ENCODE assay signal across 1 cellular context in genomic region chr1:179882253-179883039, GRCh38.
TF ChIP-seq lines count a peak whose summit lies in the region.

Gene TOR1AIP1, plus strand, starts transcription at chr1:179882285. Its CDS starts 218 bp downstream, at chr1:179882503.

TF ChIP-seq in HEK293, 187 proteins besides CTCF, POLR2A, EP300 and RAD21 (continued from another document and continues in another):
- TF ChIP-seq ZEB2 (tag by site-specific recombination; IDR thresholded peaks at IDR 0.05): peak; percentile 97
- peak; percentile 53; the same call in 1 of the 2 replicates for TF ChIP-seq ZNF513 (tag by site-specific recombination; IDR thresholded peaks at IDR 0.05)
- TF ChIP-seq ZNF394 (tag by site-specific recombination; IDR thresholded peaks at IDR 0.05; ENCODE audit: borderline replicate concordance): peak; percentile 84
- TF ChIP-seq KLF16 (tag by site-specific recombination; IDR thresholded peaks at IDR 0.05): peak; percentile 91
- peak; percentile 42; the same call in 1 of the 2 replicates for TF ChIP-seq ZBTB1 (tag by site-specific recombination; IDR thresholded peaks at IDR 0.05)
- no peak for TF ChIP-seq ZNF16 (tag by site-specific recombination; IDR thresholded peaks at IDR 0.05; ENCODE audit: low read depth)
- TF ChIP-seq ZNF10 (tag by site-specific recombination; IDR thresholded peaks at IDR 0.05): peak; percentile 57
- TF ChIP-seq ZNF138 (tag by site-specific recombination; IDR thresholded peaks at IDR 0.05; ENCODE audit: borderline replicate concordance): no peak
- no peak; the same call in 1 of the 2 replicates for TF ChIP-seq ZIC2 (tag by site-specific recombination; IDR thresholded peaks at IDR 0.05)
- peak; percentile 75 for TF ChIP-seq KLF9 (tag by site-specific recombination; IDR thresholded peaks at IDR 0.05; ENCODE audit: low read depth)
- TF ChIP-seq TCF7L2 (IDR thresholded peaks at IDR 0.05; ENCODE audit: borderline replicate concordance, low read depth, low read length): no peak
- peak; percentile 76 for TF ChIP-seq ZNF518A (tag by site-specific recombination; conservative IDR thresholded peaks at IDR 0.05; ENCODE audit: low read depth)
- peak; percentile 99 for TF ChIP-seq ZBTB26 (tag by site-specific recombination; optimal IDR thresholded peaks at IDR 0.05)
- no peak for TF ChIP-seq ZNF555 (tag by site-specific recombination; conservative IDR thresholded peaks at IDR 0.05)
- no peak for TF ChIP-seq ZNF248 (tag by site-specific recombination; IDR thresholded peaks at IDR 0.05)
- no peak for TF ChIP-seq ZNF354C (tag by site-specific recombination; IDR thresholded peaks at IDR 0.05; ENCODE audit: borderline replicate concordance, low read depth)
- peak; percentile 74 for TF ChIP-seq ZNF664 (tag by site-specific recombination; IDR thresholded peaks at IDR 0.05)
- peak; percentile 72; the same call in 1 of the 2 replicates for TF ChIP-seq GFI1B (tag by site-specific recombination; IDR thresholded peaks at IDR 0.05)
- peak; percentile 42; the same call in 1 of the 2 replicates for TF ChIP-seq ZNF768 (tag by site-specific recombination; IDR thresholded peaks at IDR 0.05)
- TF ChIP-seq SCRT1 (tag by site-specific recombination; IDR thresholded peaks at IDR 0.05; ENCODE audit: borderline replicate concordance): no peak
- TF ChIP-seq ZNF629 (tag by site-specific recombination; IDR thresholded peaks at IDR 0.05): peak; percentile 100
- TF ChIP-seq ZNF335 (tag by site-specific recombination; conservative IDR thresholded peaks at IDR 0.05): peak; percentile 97
- TF ChIP-seq ATF2 (tag by site-specific recombination; IDR thresholded peaks at IDR 0.05; ENCODE audit: low read depth): peak; percentile 96
- no peak for TF ChIP-seq ZNF549 (tag by site-specific recombination; IDR thresholded peaks at IDR 0.05)
- no peak; the same call in 1 of the 2 replicates for TF ChIP-seq PBX3 (CRISPR knock-in tag; IDR thresholded peaks at IDR 0.05)
- TF ChIP-seq ZNF677 (tag by site-specific recombination; IDR thresholded peaks at IDR 0.05): no peak
- peak; percentile 100 for TF ChIP-seq ZBTB11 (tag by site-specific recombination; conservative IDR thresholded peaks at IDR 0.05; ENCODE audit: low read depth)
- TF ChIP-seq ZBTB8A (tag by site-specific recombination; IDR thresholded peaks at IDR 0.05): peak; percentile 92
- TF ChIP-seq YY1 (tag by site-specific recombination; IDR thresholded peaks at IDR 0.05): peak; percentile 98
- TF ChIP-seq ZNF362 (tag by site-specific recombination; IDR thresholded peaks at IDR 0.05): no peak
- TF ChIP-seq ZNF596 (tag by site-specific recombination; IDR thresholded peaks at IDR 0.05): peak; percentile 77
- TF ChIP-seq SP7 (tag by site-specific recombination; IDR thresholded peaks at IDR 0.05): peak; percentile 93
- TF ChIP-seq OVOL3 (tag by site-specific recombination; IDR thresholded peaks at IDR 0.05): peak; percentile 91
- no peak for TF ChIP-seq ZNF114 (tag by site-specific recombination; IDR thresholded peaks at IDR 0.05)
- no peak for TF ChIP-seq BCL11B (tag by site-specific recombination; IDR thresholded peaks at IDR 0.05; ENCODE audit: low read depth)
- TF ChIP-seq BCL11A (tag by site-specific recombination; IDR thresholded peaks at IDR 0.05; ENCODE audit: low read depth): peak; percentile 39
- TF ChIP-seq ZXDB (tag by site-specific recombination; IDR thresholded peaks at IDR 0.05): peak; percentile 99
- TF ChIP-seq ZSCAN30 (tag by site-specific recombination; IDR thresholded peaks at IDR 0.05): peak; percentile 97
- peak; percentile 77 for TF ChIP-seq ZFHX2 (tag by site-specific recombination; conservative IDR thresholded peaks at IDR 0.05)
- TF ChIP-seq IKZF3 (tag by site-specific recombination; IDR thresholded peaks at IDR 0.05): 0 out of 2 replicates have a peak, but pooled peaks have one; percentile 6
- TF ChIP-seq ZNF529 (tag by site-specific recombination; IDR thresholded peaks at IDR 0.05; ENCODE audit: insufficient replicate concordance): no peak
- no peak for TF ChIP-seq SALL2 (tag by site-specific recombination; IDR thresholded peaks at IDR 0.05; ENCODE audit: borderline replicate concordance)
- peak; percentile 98 for TF ChIP-seq ZNF580 (tag by site-specific recombination; IDR thresholded peaks at IDR 0.05)
- TF ChIP-seq RBAK (tag by site-specific recombination; IDR thresholded peaks at IDR 0.05): no peak
- no peak for TF ChIP-seq ZNF521 (tag by site-specific recombination; IDR thresholded peaks at IDR 0.05)
- peak; percentile 95 for TF ChIP-seq ZNF600 (tag by site-specific recombination; IDR thresholded peaks at IDR 0.05)
- TF ChIP-seq GLIS1 (tag by site-specific recombination; IDR thresholded peaks at IDR 0.05): peak; percentile 67; the same call in 1 of the 2 replicates
- TF ChIP-seq EGR2 (tag by site-specific recombination; IDR thresholded peaks at IDR 0.05; ENCODE audit: low read depth): peak; percentile 40
- TF ChIP-seq ZBTB7A (tag by site-specific recombination; IDR thresholded peaks at IDR 0.05; ENCODE audit: low read depth): peak; percentile 83
- TF ChIP-seq ZNF645 (tag by site-specific recombination; IDR thresholded peaks at IDR 0.05): no peak
- peak; percentile 85 for TF ChIP-seq ZFP69B (tag by site-specific recombination; IDR thresholded peaks at IDR 0.05)
